9 cellular contexts compared by ENCODE assay signal in the genomic region with DNA sequence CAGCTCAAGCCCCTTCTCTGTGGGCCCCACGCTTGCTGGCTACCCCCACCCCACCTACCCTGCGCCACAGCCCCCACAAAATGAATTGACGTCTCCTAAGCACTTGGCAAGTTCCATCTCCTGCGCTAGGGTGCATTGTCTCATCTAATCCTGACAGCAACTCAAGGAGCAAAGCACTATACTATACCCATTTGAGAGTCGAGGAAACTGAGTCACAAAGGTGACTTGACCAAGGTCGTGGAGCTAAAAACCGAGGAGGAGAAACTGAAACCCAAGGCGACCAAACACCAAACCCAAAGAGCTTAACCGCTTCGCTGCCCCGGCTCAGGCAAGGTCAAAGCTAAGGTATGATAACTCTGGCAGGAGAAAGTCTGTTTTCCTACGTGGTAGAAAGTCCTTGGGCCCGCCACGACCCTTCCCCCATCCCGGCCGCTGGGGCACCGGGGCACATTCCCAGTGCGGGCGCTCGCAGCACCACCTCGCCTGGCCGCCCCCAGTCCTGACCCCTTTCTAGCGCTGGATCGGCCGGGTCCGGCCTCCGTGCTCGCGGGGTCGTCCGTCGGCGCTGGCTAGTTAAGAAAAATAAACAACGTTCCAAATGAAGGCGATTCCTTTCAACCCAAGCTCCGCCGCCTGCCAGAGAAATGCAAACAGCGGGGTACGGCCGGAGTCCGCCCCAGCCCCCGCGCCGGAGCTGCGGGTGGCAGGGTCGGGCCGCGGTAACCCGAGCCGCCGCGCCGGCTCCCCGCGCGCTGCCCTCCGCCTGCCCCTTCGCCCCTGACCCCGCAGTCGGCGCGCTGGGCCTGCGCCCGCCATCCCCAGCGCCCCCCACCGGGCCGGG. TPM values are rescaled to one million over a fixed set of nuclear protein-coding genes. Genes with fewer than 3 reads are reported as not detected.
DNase-seq lines count a peak whose midpoint lies in the region; ATAC-seq and TF ChIP-seq lines count a peak whose summit lies in the region.
"Had no signal": no experiment of that assay in that cellular context is flagged by ENCODE, and none has a peak within 500 bp of the region (broad histone marks: within the 10 kb centered on the region; RNA-seq: fewer than 3 reads in every experiment).

No MANE protein-coding gene starts in this region.

- DNase-seq in activated T-cell treated with anti-CD3 and anti-CD28 coated beads, Interleukin-2, amount 50 U/mL, for 24 hours, result peak; percentile 37
- DNase-seq in activated T-cell treated with anti-CD3 and anti-CD28 coated beads, Interleukin-2, amount 50 U/mL, for 1 hour, result no peak
- peak; percentile 43 for DNase-seq in WTC11 (ENCODE audit: low spot score)
- DNase-seq in iPS DF 6.9 (ENCODE audit: low read depth, low spot score), result no peak
- no peak for DNase-seq in sciatic nerve (ENCODE audit: low spot score)
- no peak for DNase-seq in foreskin melanocyte
- no peak for DNase-seq in COR-L47 (lab: John Stamatoyannopoulos, UW)

- peaks cover 11% of the 10 kb centered on the region for H3K4me1 ChIP-seq in iPS DF 6.9 (ENCODE audit: control insufficient read depth, insufficient read depth, low read length)

- no peaks in the 10 kb centered on the region for H3K9me3 Mint-ChIP-seq in activated T-cell treated with anti-CD3 and anti-CD28 coated beads, Interleukin-2, amount 50 U/mL, for 24 hours
- no peaks in the 10 kb centered on the region for H3K9me3 Mint-ChIP-seq in WTC11
- no peaks in the 10 kb centered on the region for H3K9me3 Mint-ChIP-seq in stimulated activated memory B cell treated with anti-CD40 and anti-IgM and Interleukin-4, amounts not matched to agents 10 μg/mL and 1 μg/mL and 100 μg/mL, for 72 hours

- peak overlapping the region; percentile 4; the same call in 1 of the 2 replicates for H3K4me3 ChIP-seq in iPS DF 6.9 (ENCODE audit: low read length)

- H3K27ac Mint-ChIP-seq in activated T-cell treated with anti-CD3 and anti-CD28 coated beads, Interleukin-2, amount 50 U/mL, for 24 hours, result no peak overlapping the region
- H3K27ac Mint-ChIP-seq in WTC11, result no peak overlapping the region
- H3K27ac Mint-ChIP-seq in stimulated activated memory B cell treated with anti-CD40 and anti-IgM and Interleukin-4, amounts not matched to agents 10 μg/mL and 1 μg/mL and 100 μg/mL, for 72 hours, result no peak overlapping the region

- no peaks in the 10 kb centered on the region for H3K9me3 ChIP-seq in iPS DF 6.9 (ENCODE audit: control insufficient read depth, insufficient read depth, low read length)

- peak overlapping the region; percentile 60 for H3K4me3 Mint-ChIP-seq in activated T-cell treated with anti-CD3 and anti-CD28 coated beads, Interleukin-2, amount 50 U/mL, for 24 hours
- H3K4me3 Mint-ChIP-seq in WTC11, result peak overlapping the region; percentile 85
- H3K4me3 Mint-ChIP-seq in stimulated activated memory B cell treated with anti-CD40 and anti-IgM and Interleukin-4, amounts not matched to agents 10 μg/mL and 1 μg/mL and 100 μg/mL, for 72 hours, result peak overlapping the region; percentile 88

- no peak overlapping the region for H3K27ac ChIP-seq in iPS DF 6.9 (ENCODE audit: low read length)
- H3K27ac ChIP-seq: epithelial cell of prostate had no signal

- intact Hi-C loops in sciatic nerve (cut with DNase I), result loop anchor here (5.0 kb wide), 1 partner anchor 230 kb away; no protein-coding TSS in a partner anchor

- no peak for TF ChIP-seq CTCF in WTC11 (IDR thresholded peaks at IDR 0.05)

- H3K27me3 Mint-ChIP-seq in activated T-cell treated with anti-CD3 and anti-CD28 coated beads, Interleukin-2, amount 50 U/mL, for 24 hours, result peaks cover 94% of the 10 kb centered on the region
- H3K27me3 Mint-ChIP-seq in WTC11 (ENCODE audit: low read depth), result peaks cover 98% of the 10 kb centered on the region
- peaks cover 89% of the 10 kb centered on the region for H3K27me3 Mint-ChIP-seq in stimulated activated memory B cell treated with anti-CD40 and anti-IgM and Interleukin-4, amounts not matched to agents 10 μg/mL and 1 μg/mL and 100 μg/mL, for 72 hours

- peaks cover 33% of the 10 kb centered on the region for H3K4me1 Mint-ChIP-seq in activated T-cell treated with anti-CD3 and anti-CD28 coated beads, Interleukin-2, amount 50 U/mL, for 24 hours (ENCODE audit: low read depth)
- H3K4me1 Mint-ChIP-seq in WTC11, result peaks cover 55% of the 10 kb centered on the region
- peaks cover 49% of the 10 kb centered on the region for H3K4me1 Mint-ChIP-seq in stimulated activated memory B cell treated with anti-CD40 and anti-IgM and Interleukin-4, amounts not matched to agents 10 μg/mL and 1 μg/mL and 100 μg/mL, for 72 hours

- H3K36me3 ChIP-seq in iPS DF 6.9 (ENCODE audit: control insufficient read depth, insufficient read depth, low read length), result no peaks in the 10 kb centered on the region; the same call in 1 of the 2 replicates

- CTCF ChIA-PET in WTC11 (lab: Charles Lee), result interaction anchor here (0.7 to 9.0 kb wide), 24 partner anchors 9 to 414 kb away, joined by 3 to 152 read pairs (median 10); partner anchors contain the start of gene TOMM6

- ATAC-seq in WTC11 (no peak), sciatic nerve (no peak)
- no peak for ATAC-seq in stimulated activated memory B cell treated with anti-CD40 and anti-IgM and Interleukin-4, amounts not matched to agents 10 μg/mL and 1 μg/mL and 100 μg/mL, for 72 hours

- POLR2A ChIA-PET in WTC11 (lab: Charles Lee), result interaction anchor here (0.9 kb wide), 1 partner anchor 172 kb away, joined by 4 read pairs; no protein-coding TSS in a partner anchor

- H3K36me3 Mint-ChIP-seq in activated T-cell treated with anti-CD3 and anti-CD28 coated beads, Interleukin-2, amount 50 U/mL, for 24 hours (ENCODE audit: low read depth), result no peaks in the 10 kb centered on the region
- H3K36me3 Mint-ChIP-seq in WTC11, result no peaks in the 10 kb centered on the region
- H3K36me3 Mint-ChIP-seq in stimulated activated memory B cell treated with anti-CD40 and anti-IgM and Interleukin-4, amounts not matched to agents 10 μg/mL and 1 μg/mL and 100 μg/mL, for 72 hours, result no peaks in the 10 kb centered on the region

- WGBS in iPS DF 6.9 (ENCODE audit: insufficient coverage, insufficient read length), result no CpG with 5 or more reads among the region's 67 CpGs

- peaks cover 81% of the 10 kb centered on the region for H3K27me3 ChIP-seq in iPS DF 6.9 (ENCODE audit: control insufficient read depth, insufficient read depth, low read length)

TF ChIP-seq in WTC11, 78 proteins besides CTCF, POLR2A, EP300 and RAD21:
- TF ChIP-seq E2F5 (CRISPR knock-in tag; IDR thresholded peaks at IDR 0.05) (no peak), GTF2I (CRISPR knock-in tag; conservative IDR thresholded peaks at IDR 0.05) (peak; percentile 77; the same call in 1 of the 2 replicates), ESRRA (CRISPR knock-in tag; IDR thresholded peaks at IDR 0.05; ENCODE audit: borderline replicate concordance) (peak; percentile 93; the same call in 1 of the 2 replicates), ETV6 (CRISPR knock-in tag; IDR thresholded peaks at IDR 0.05) (no peak)

RNA-seq across cellular contexts. Expression of gene NCR2, which starts 37.3 kb away (rescaled TPM):
- total RNA-seq in WTC11 (2021), result not detected in 3 replicates
- not detected for total RNA-seq in sciatic nerve

Comparison
In these comparisons a context has a peak if more than half of its experiments do, and no peak if none do; other contexts are left out.
1. DNase-seq: peak in activated T-cell treated with anti-CD3 and anti-CD28 coated beads, Interleukin-2, amount 50 U/mL, for 24 hours (single experiment) and WTC11 (single experiment); none in activated T-cell treated with anti-CD3 and anti-CD28 coated beads, Interleukin-2, amount 50 U/mL, for 1 hour (single experiment), iPS DF 6.9 (single experiment), sciatic nerve (single experiment), foreskin melanocyte (single experiment) and COR-L47 (single experiment).
2. Peak in every context shown above with its lines, with median percentiles within 50 percentile points of each other: H3K4me3 Mint-ChIP-seq.